ENCODE assay signal across 24 cellular contexts in genomic region chr2:185372188-185372587, GRCh38.
DNase-seq lines count a peak whose midpoint lies in the region; ATAC-seq and TF ChIP-seq lines count a peak whose summit lies in the region.
"Had no signal": no experiment of that assay in that cellular context is flagged by ENCODE, and none has a peak within 500 bp of the region (broad histone marks: within the 10 kb centered on the region; RNA-seq: fewer than 3 reads in every experiment).

No MANE protein-coding gene starts in this region.

- CTCF ChIA-PET in A673 (lab: Charles Lee) = no interaction called here

- no peak overlapping the region for H3K4me3 ChIP-seq in A673 (ENCODE audit: low read depth, low read length, poor library complexity, severe bottlenecking)
- H3K4me3 ChIP-seq in astrocyte of the cerebellum (ENCODE audit: low read depth, low read length) = no peak overlapping the region
- H3K4me3 ChIP-seq in fibroblast of villous mesenchyme (ENCODE audit: low read depth, low read length) = no peak overlapping the region
- H3K4me3 ChIP-seq: GM12878, SJCRH30, suprapubic skin had no signal

- intact Hi-C loops in A673 (cut with micrococcal nuclease; ENCODE audit: unreplicated experiment) = no loop called here

- DNase-seq in A673 (ENCODE audit: low spot score) (peak; percentile 21), LHCN-M2 (ENCODE audit: low read depth) (peak; percentile 50), astrocyte of the cerebellum (ENCODE audit: low read depth) (peak; percentile 3), fibroblast of villous mesenchyme (ENCODE audit: low read depth) (peak; percentile 34), NCI-H2196 (lab: John Stamatoyannopoulos, UW; ENCODE audit: unreplicated experiment) (no peak)
- DNase-seq: activated CD4-positive, CD25-positive, alpha-beta regulatory T cell; activated CD8-positive, alpha-beta T cell treated with anti-CD3 and anti-CD28 coated beads for 36 hours; activated naive CD4-positive, alpha-beta T cell treated with anti-CD3 and anti-CD28 coated beads, Interleukin-2, amount 50 U/mL, for 16 hours; activated T-cell treated with anti-CD3 and anti-CD28 coated beads, Interleukin-2, amount 50 U/mL, for 24 hours; C1 segment of cervical spinal cord; GDM1; KBM-7; NCI-H1105; NCI-H69; retina; SJCRH30 had no signal

- TF ChIP-seq CTCF in A673 (conservative IDR thresholded peaks at IDR 0.05; ENCODE audit: low read depth, low read length) = no peak
- TF ChIP-seq CTCF in astrocyte of the cerebellum (IDR thresholded peaks at IDR 0.05; ENCODE audit: low read depth, low read length, missing control alignments) = no peak
- TF ChIP-seq CTCF in fibroblast of villous mesenchyme (IDR thresholded peaks at IDR 0.05; ENCODE audit: insufficient read depth, low read depth, low read length) = no peak

- in situ Hi-C loops in astrocyte of the cerebellum (cut with HindIII; ENCODE audit: low sequenced_read_pairs) = no loop called here

- H3K9me3 ChIP-seq in A673 (ENCODE audit: low read depth, low read length, poor library complexity, severe bottlenecking) = no peaks in the 10 kb centered on the region
- H3K9me3 ChIP-seq: neutrophil, SJCRH30, suprapubic skin had no signal

- no peak overlapping the region for H3K27ac ChIP-seq in A673 (ENCODE audit: low read depth, low read length, poor library complexity, severe bottlenecking)
- H3K27ac ChIP-seq: epithelial cell of prostate, neutrophil, SJCRH30, suprapubic skin had no signal

- BruUV-seq in A673 (replicated peaks; lab: Mats Ljungman, UMichigan) = no TSS peak

- no peaks in the 10 kb centered on the region for H3K27me3 ChIP-seq in A673 (replicated peaks; ENCODE audit: insufficient read depth, low read depth, low read length, poor library complexity)
- H3K27me3 ChIP-seq: neutrophil, SJCRH30, suprapubic skin had no signal

- POLR2A ChIA-PET in A673 (lab: Charles Lee; ENCODE audit: low non-redundant PET) = no interaction called here

- no peaks in the 10 kb centered on the region for H3K4me1 ChIP-seq in A673 (ENCODE audit: insufficient read depth, low read length, poor library complexity, severe bottlenecking)
- H3K4me1 ChIP-seq: SJCRH30, suprapubic skin had no signal

- no peak for ATAC-seq in GM19463 (IDR thresholded peaks at IDR 0.05; ENCODE audit: unreplicated experiment)
- ATAC-seq in GM19395 (IDR thresholded peaks at IDR 0.05; ENCODE audit: unreplicated experiment) = no peak
- no peak for ATAC-seq in HG03378 (IDR thresholded peaks at IDR 0.05; ENCODE audit: unreplicated experiment)
- ATAC-seq: activated CD8-positive, alpha-beta T cell treated with anti-CD3 and anti-CD28 coated beads for 36 hours; GM12878; HCT116 had no signal

- no peaks in the 10 kb centered on the region for H3K36me3 ChIP-seq in A673 (ENCODE audit: insufficient read depth, low read length, poor library complexity, severe bottlenecking)
- H3K36me3 ChIP-seq: neutrophil, SJCRH30, suprapubic skin had no signal
